21 cellular contexts compared by ENCODE assay signal in genomic region chr7:40978047-40978446, GRCh38.
"Had no signal": no experiment of that assay in that cellular context is flagged by ENCODE, and none has a peak within 500 bp of the region (broad histone marks: within the 10 kb centered on the region; RNA-seq: fewer than 3 reads in every experiment).

No MANE protein-coding gene starts in this region.

- H3K79me2 ChIP-seq: parathyroid adenoma had no signal

- H3K9ac ChIP-seq: parathyroid adenoma had no signal

- H3K4me3 ChIP-seq: colonic mucosa, gastroesophageal sphincter, heart left ventricle, mucosa of descending colon, right lobe of liver, stomach, upper lobe of left lung had no signal

- H3K27ac ChIP-seq: brain microvascular endothelial cell, colonic mucosa, gastroesophageal sphincter, heart left ventricle, parathyroid adenoma, right lobe of liver, stomach, upper lobe of left lung had no signal

- H3K4me1 ChIP-seq: colonic mucosa, gastroesophageal sphincter, heart left ventricle, parathyroid adenoma, right lobe of liver, stomach, upper lobe of left lung had no signal

- ATAC-seq: activated CD8-positive, alpha-beta memory T cell treated with anti-CD3 and anti-CD28 coated beads, Interleukin-2, amount 10 ng/mL, durations not matched to agents 7 days and 5 days; gastroesophageal sphincter; heart left ventricle; left ventricle myocardium superior; mucosa of descending colon; naive thymus-derived CD8-positive, alpha-beta T cell had no signal

- H3K27me3 ChIP-seq: brain microvascular endothelial cell, colonic mucosa, gastroesophageal sphincter, heart left ventricle, right lobe of liver, stomach, upper lobe of left lung had no signal

- H3K36me3 ChIP-seq: brain microvascular endothelial cell, colonic mucosa, gastroesophageal sphincter, heart left ventricle, right lobe of liver, stomach, upper lobe of left lung had no signal

- H2AFZ ChIP-seq: parathyroid adenoma had no signal

- H3K9me3 ChIP-seq: colonic mucosa, gastroesophageal sphincter, mucosa of descending colon, right lobe of liver, stomach, upper lobe of left lung had no signal

- DNase-seq: activated B cell treated with CpG ODN at 0.5 μM for 24 hours; activated CD4-positive, alpha-beta memory T cell treated with anti-CD3 and anti-CD28 coated beads, Interleukin-2, amount 10 ng/mL, durations not matched to agents 7 days and 5 days; activated CD4-positive, alpha-beta T cell treated with anti-CD3 and anti-CD28 coated beads for 48 hours; activated CD8-positive, alpha-beta memory T cell treated with anti-CD3 and anti-CD28 coated beads, Interleukin-2, amount 10 ng/mL, durations not matched to agents 7 days and 5 days; activated naive CD4-positive, alpha-beta T cell; activated naive CD8-positive, alpha-beta T cell treated with anti-CD3 and anti-CD28 coated beads, Interleukin-2, amount 10 ng/mL, durations not matched to agents 7 days and 5 days; brain microvascular endothelial cell; central memory CD4-positive, alpha-beta T cell; colonic mucosa; heart left ventricle; left ventricle myocardium superior; mucosa of descending colon; naive thymus-derived CD8-positive, alpha-beta T cell; right lobe of liver; small intestine; stimulated activated CD4-positive, alpha-beta T cell treated with anti-CD3 and anti-CD28 coated beads, Interleukin-15, amount 100 ng/mL, for 24 hours; stimulated activated CD4-positive, alpha-beta T cell treated with anti-CD3 and anti-CD28 coated beads, Interleukin-2, amount 100 ng/mL, for 48 hours; stomach; upper lobe of left lung had no signal
